In genomic region chr9:95017661-95018060, GRCh38 we compare ENCODE assay signal across 14 cellular contexts.
DNase-seq lines count a peak whose midpoint lies in the region; ATAC-seq and TF ChIP-seq lines count a peak whose summit lies in the region.
"Had no signal": no experiment of that assay in that cellular context is flagged by ENCODE, and none has a peak within 500 bp of the region (broad histone marks: within the 10 kb centered on the region; RNA-seq: fewer than 3 reads in every experiment).

No MANE protein-coding gene starts in this region.

- TF ChIP-seq CTCF in left ventricle myocardium inferior (IDR thresholded peaks at IDR 0.05; ENCODE audit: borderline replicate concordance) (no peak), esophagus muscularis mucosa (IDR thresholded peaks at IDR 0.05) (no peak), parathyroid adenoma (IDR thresholded peaks at IDR 0.05) (no peak), uterus (IDR thresholded peaks at IDR 0.05) (no peak), WTC11 (IDR thresholded peaks at IDR 0.05) (no peak)

- TF ChIP-seq POLR2A in esophagus muscularis mucosa (IDR thresholded peaks at IDR 0.05; ENCODE audit: low read depth), result no peak
- no peak for TF ChIP-seq POLR2A in uterus (IDR thresholded peaks at IDR 0.05)

- H3K4me1 Mint-ChIP-seq in WTC11, result no peaks in the 10 kb centered on the region
- H3K4me1 Mint-ChIP-seq: activated naive CD4-positive, alpha-beta T cell treated with anti-CD3 and anti-CD28 coated beads, Interleukin-2, amount 10 ng/mL, durations not matched to agents 7 days and 5 days had no signal

- H3K9me3 ChIP-seq in left ventricle myocardium inferior (replicated peaks), result no peaks in the 10 kb centered on the region
- H3K9me3 ChIP-seq in esophagus muscularis mucosa, result no peaks in the 10 kb centered on the region
- H3K9me3 ChIP-seq in parathyroid adenoma (ENCODE audit: control insufficient read depth, low read length), result no peaks in the 10 kb centered on the region
- no peaks in the 10 kb centered on the region for H3K9me3 ChIP-seq in uterus

- H3K9me3 Mint-ChIP-seq in WTC11, result no peaks in the 10 kb centered on the region
- H3K9me3 Mint-ChIP-seq: activated naive CD4-positive, alpha-beta T cell treated with anti-CD3 and anti-CD28 coated beads, Interleukin-2, amount 10 ng/mL, durations not matched to agents 7 days and 5 days; nephron had no signal

- H3K27ac Mint-ChIP-seq in WTC11, result no peak overlapping the region
- H3K27ac Mint-ChIP-seq: activated naive CD4-positive, alpha-beta T cell treated with anti-CD3 and anti-CD28 coated beads, Interleukin-2, amount 10 ng/mL, durations not matched to agents 7 days and 5 days had no signal

- DNase-seq in left ventricle myocardium inferior (no peak), left ventricle myocardium superior (no peak), esophagus muscularis mucosa (ENCODE audit: extremely low spot score) (no peak), uterus (no peak), H4 (ENCODE audit: low spot score) (no peak), WTC11 (ENCODE audit: low spot score) (no peak)
- DNase-seq: activated naive CD4-positive, alpha-beta T cell treated with anti-CD3 and anti-CD28 coated beads, Interleukin-2, amount 10 ng/mL, durations not matched to agents 7 days and 5 days; cortex of kidney; NCI-H69; SHP77; stimulated activated CD4-positive, alpha-beta T cell treated with anti-CD3 and anti-CD28 coated beads, Interleukin-12 subunit alpha, Interleukin-12 subunit beta, amount 100 ng/mL, for 4 hours had no signal

- no peak overlapping the region for H3K4me3 Mint-ChIP-seq in WTC11
- H3K4me3 Mint-ChIP-seq: activated naive CD4-positive, alpha-beta T cell treated with anti-CD3 and anti-CD28 coated beads, Interleukin-2, amount 10 ng/mL, durations not matched to agents 7 days and 5 days; nephron had no signal

- TF ChIP-seq EP300 in esophagus muscularis mucosa (IDR thresholded peaks at IDR 0.05), result no peak

- H3K27me3 Mint-ChIP-seq in WTC11 (ENCODE audit: low read depth), result no peaks in the 10 kb centered on the region
- H3K27me3 Mint-ChIP-seq: activated naive CD4-positive, alpha-beta T cell treated with anti-CD3 and anti-CD28 coated beads, Interleukin-2, amount 10 ng/mL, durations not matched to agents 7 days and 5 days had no signal

- peaks cover 2% of the 10 kb centered on the region; the same call in 1 of the 2 replicates for H3K36me3 Mint-ChIP-seq in WTC11

- peak overlapping the region; percentile 46 for H3K4me3 ChIP-seq in left ventricle myocardium inferior
- peak overlapping the region in 2 of 4 donors; percentile 12 to 36 for H3K4me3 ChIP-seq in esophagus muscularis mucosa
- peak overlapping the region; percentile 3 for H3K4me3 ChIP-seq in parathyroid adenoma (ENCODE audit: low read depth, low read length)
- H3K4me3 ChIP-seq in uterus, result no peak overlapping the region

- H3K27ac ChIP-seq in left ventricle myocardium inferior (replicated peaks), result peak overlapping the region; percentile 84
- H3K27ac ChIP-seq in esophagus muscularis mucosa (replicated peaks in 1 of 4), result peak overlapping the region; percentile 75 to 99 (median 88)
- H3K27ac ChIP-seq in parathyroid adenoma, result peak overlapping the region; percentile 49
- peak overlapping the region; percentile 60 to 100 for H3K27ac ChIP-seq in uterus

- POLR2A ChIA-PET in WTC11 (lab: Charles Lee), result no interaction called here

- peaks cover 49% of the 10 kb centered on the region for H3K79me2 ChIP-seq in parathyroid adenoma

- H3K27me3 ChIP-seq in left ventricle myocardium inferior (ENCODE audit: low read depth) (no peaks in the 10 kb centered on the region), esophagus muscularis mucosa (no peaks in the 10 kb centered on the region), parathyroid adenoma (ENCODE audit: control insufficient read depth, insufficient read depth, low read length) (no peaks in the 10 kb centered on the region), uterus (no peaks in the 10 kb centered on the region)

- H3K9ac ChIP-seq in parathyroid adenoma, result no peak overlapping the region

- H3K4me2 ChIP-seq in parathyroid adenoma (ENCODE audit: low read length), result no peak overlapping the region

- CTCF ChIA-PET in WTC11 (lab: Charles Lee), result no interaction called here

- H3K36me3 ChIP-seq in left ventricle myocardium inferior (peaks cover 75% of the 10 kb centered on the region), esophagus muscularis mucosa (peaks cover 22 to 73% (median 56%) of the 10 kb centered on the region in 4 donors), parathyroid adenoma (ENCODE audit: control insufficient read depth, insufficient read depth, low read length) (no peaks in the 10 kb centered on the region), uterus (no peaks in the 10 kb centered on the region)

- ATAC-seq in left ventricle myocardium superior, result no peak
- ATAC-seq in GM18517 (IDR thresholded peaks at IDR 0.05; ENCODE audit: unreplicated experiment), result no peak
- ATAC-seq in WTC11, result no peak

- intact Hi-C loops in left ventricle myocardium inferior (cut with micrococcal nuclease), result no loop called here
- intact Hi-C loops in left ventricle myocardium superior (cut with micrococcal nuclease), result loop anchor here (10.0 kb wide), 1 partner anchor 143 kb away; no protein-coding TSS in a partner anchor
- intact Hi-C loops in esophagus muscularis mucosa (cut with DNase I), result no loop called here
- intact Hi-C loops in uterus (cut with DNase I; ENCODE audit: low total_unique reads), result no loop called here

- H2AFZ ChIP-seq in parathyroid adenoma, result no peak overlapping the region

- peaks cover 100% of the 10 kb centered on the region for H3K4me1 ChIP-seq in left ventricle myocardium inferior
- H3K4me1 ChIP-seq in esophagus muscularis mucosa, result peaks cover 67 to 100% (median 100%) of the 10 kb centered on the region in 4 donors
- peaks cover 17% of the 10 kb centered on the region for H3K4me1 ChIP-seq in parathyroid adenoma
- peaks cover 4 to 10% of the 10 kb centered on the region in 2 donors for H3K4me1 ChIP-seq in uterus

- 62% methylated on average over 2 of the region's 2 CpGs for WGBS in esophagus muscularis mucosa

TF ChIP-seq in WTC11, 78 proteins besides CTCF, POLR2A, EP300 and RAD21 (continues in another document):
- TF ChIP-seq RORB (CRISPR knock-in tag; IDR thresholded peaks at IDR 0.05), result no peak
- no peak for TF ChIP-seq TCF7 (CRISPR knock-in tag; IDR thresholded peaks at IDR 0.05; ENCODE audit: low read depth)
- no peak for TF ChIP-seq AR (CRISPR knock-in tag; IDR thresholded peaks at IDR 0.05)
- TF ChIP-seq OVOL2 (CRISPR knock-in tag; IDR thresholded peaks at IDR 0.05; ENCODE audit: borderline replicate concordance), result no peak
- no peak for TF ChIP-seq ZSCAN18 (CRISPR knock-in tag; IDR thresholded peaks at IDR 0.05)
- no peak for TF ChIP-seq MXD4 (CRISPR knock-in tag; IDR thresholded peaks at IDR 0.05; ENCODE audit: borderline replicate concordance)
- TF ChIP-seq KAT7 (CRISPR knock-in tag; IDR thresholded peaks at IDR 0.05; ENCODE audit: borderline replicate concordance), result no peak
- TF ChIP-seq NR1H2 (CRISPR knock-in tag; IDR thresholded peaks at IDR 0.05), result no peak
- no peak for TF ChIP-seq ELF4 (CRISPR knock-in tag; IDR thresholded peaks at IDR 0.05; ENCODE audit: low read depth)
- TF ChIP-seq ZNF416 (CRISPR knock-in tag; IDR thresholded peaks at IDR 0.05), result no peak
- TF ChIP-seq TEAD4 (CRISPR knock-in tag; IDR thresholded peaks at IDR 0.05), result no peak
- TF ChIP-seq GABPB1 (CRISPR knock-in tag; IDR thresholded peaks at IDR 0.05), result no peak
- no peak for TF ChIP-seq RELA (CRISPR knock-in tag; IDR thresholded peaks at IDR 0.05; ENCODE audit: borderline replicate concordance)
- TF ChIP-seq ZNF671 (CRISPR knock-in tag; IDR thresholded peaks at IDR 0.05), result no peak

Comparison
In these comparisons a context has a peak if more than half of its experiments do, and no peak if none do; other contexts are left out.
1. H3K4me3 ChIP-seq: peak in left ventricle myocardium inferior (single experiment) and parathyroid adenoma (single experiment); none in uterus (0 of 2).
2. Peak in every context shown above with its lines, with median percentiles within 50 percentile points of each other: H3K27ac ChIP-seq.